Comparison of ENCODE assay signal across 8 cellular contexts in the genomic region with DNA sequence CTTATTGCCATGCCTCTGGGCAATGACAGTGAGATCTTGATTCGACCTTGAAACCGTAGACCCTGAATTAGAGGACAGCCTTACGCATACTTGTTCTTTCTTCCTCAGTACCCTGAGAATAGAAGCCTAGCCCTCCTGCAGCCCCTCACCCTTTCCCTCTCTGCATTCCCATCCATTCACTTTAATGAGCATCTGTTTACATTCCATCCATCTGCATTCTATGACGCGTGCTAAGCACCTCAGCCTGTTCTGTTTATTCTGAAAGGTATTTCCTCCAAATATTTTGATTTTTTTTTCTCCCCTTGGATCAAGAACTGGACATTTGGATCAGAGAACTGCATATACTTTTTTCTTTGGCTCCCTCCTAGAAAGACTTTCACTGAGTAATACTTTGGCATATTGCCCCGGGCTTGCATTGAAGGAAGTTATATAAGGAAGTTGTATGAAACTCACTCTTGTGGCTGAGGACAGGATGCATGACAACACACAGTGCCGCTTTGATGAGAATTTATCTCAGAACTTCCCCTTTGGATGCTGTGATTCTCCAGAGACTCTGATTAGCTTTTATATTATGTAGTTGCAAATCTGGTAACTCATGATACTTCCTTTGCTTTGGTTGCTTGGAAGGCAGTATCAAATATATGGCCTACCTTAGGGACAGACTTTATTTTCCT. TPM values are rescaled to one million over a fixed set of nuclear protein-coding genes. Genes with fewer than 3 reads are reported as not detected.
A peak's percentile ranks its signal among the peaks of the same experiment; 100 is the strongest.
DNase-seq lines count a peak whose midpoint lies in the region; ATAC-seq lines count a peak whose summit lies in the region.

No MANE protein-coding gene starts in this region.

- DNase-seq in ELF-1 (ENCODE audit: low read depth, low spot score) (peak; percentile 19), MG63 (peak; percentile 86), astrocyte of the hippocampus (ENCODE audit: low read depth, low spot score) (peak; percentile 75), GM19238 (ENCODE audit: insufficient read length, low spot score) (no peak)
- DNase-seq in T-helper 2 cell treated with Interferon-gamma antibody and Interleukin-4, amounts not matched to agents 5 μg/mL and 100 μg/mL, for 36 hours (ENCODE audit: low spot score): no peak

- no peak overlapping the region for H3K27ac ChIP-seq in iPS-20b (ENCODE audit: low read length)
- peak overlapping the region; percentile 65 for H3K27ac ChIP-seq in temporal lobe (ENCODE audit: low read depth, low read length)

- H3K9me3 ChIP-seq in MG63 (no peaks in the 10 kb centered on the region), iPS-20b (ENCODE audit: insufficient read depth, low read depth, low read length) (no peaks in the 10 kb centered on the region)

- no peak overlapping the region for H3K27ac Mint-ChIP-seq in T-helper 2 cell treated with Interferon-gamma antibody and Interleukin-4, amounts not matched to agents 5 μg/mL and 100 μg/mL, for 36 hours

- no peak overlapping the region for H3K4me3 ChIP-seq in MG63
- peak overlapping the region; percentile 76; the same call in 1 of the 2 replicates for H3K4me3 ChIP-seq in iPS-20b (ENCODE audit: low read length)

- no peaks in the 10 kb centered on the region for H3K36me3 Mint-ChIP-seq in T-helper 2 cell treated with Interferon-gamma antibody and Interleukin-4, amounts not matched to agents 5 μg/mL and 100 μg/mL, for 36 hours (ENCODE audit: low read depth)

- H3K36me3 ChIP-seq in MG63 (peaks cover 17% of the 10 kb centered on the region), iPS-20b (ENCODE audit: insufficient read depth, low read depth, low read length) (no peaks in the 10 kb centered on the region)

- H3K27me3 ChIP-seq in MG63 (no peaks in the 10 kb centered on the region), iPS-20b (ENCODE audit: insufficient read depth, low read length) (peaks cover 26% of the 10 kb centered on the region)

- H3K9ac ChIP-seq in iPS-20b (ENCODE audit: low read depth, low read length): peak overlapping the region; percentile 47; the same call in 1 of the 2 replicates

- ATAC-seq in GM21367 (IDR thresholded peaks at IDR 0.05; ENCODE audit: unreplicated experiment): no peak

- peaks cover 14% of the 10 kb centered on the region for H3K4me1 Mint-ChIP-seq in T-helper 2 cell treated with Interferon-gamma antibody and Interleukin-4, amounts not matched to agents 5 μg/mL and 100 μg/mL, for 36 hours (ENCODE audit: low read depth)

- H3K27me3 Mint-ChIP-seq in T-helper 2 cell treated with Interferon-gamma antibody and Interleukin-4, amounts not matched to agents 5 μg/mL and 100 μg/mL, for 36 hours (ENCODE audit: low read depth): no peaks in the 10 kb centered on the region

- H3K9me3 Mint-ChIP-seq in T-helper 2 cell treated with Interferon-gamma antibody and Interleukin-4, amounts not matched to agents 5 μg/mL and 100 μg/mL, for 36 hours: no peaks in the 10 kb centered on the region

- peaks cover 18% of the 10 kb centered on the region for H3K4me1 ChIP-seq in iPS-20b (ENCODE audit: insufficient read depth, low read length)

- no peak overlapping the region for H3K4me3 Mint-ChIP-seq in T-helper 2 cell treated with Interferon-gamma antibody and Interleukin-4, amounts not matched to agents 5 μg/mL and 100 μg/mL, for 36 hours

RNA-seq across cellular contexts. Expression of gene TMEM8B, which starts 15.7 kb away (rescaled TPM):
- total RNA-seq in MG63 (2014; rRNA removed; shearing (Covaris generic); ENCODE audit: low replicate concordance): 2.7 and 3.6 TPM in 2 replicates
- 8.4 TPM for total RNA-seq in temporal lobe

RNA-seq across cellular contexts. Expression of gene FAM221B, which starts 16.2 kb away (rescaled TPM):
- total RNA-seq in MG63 (2014; rRNA removed; shearing (Covaris generic); ENCODE audit: low replicate concordance): not detected in 2 replicates
- not detected for total RNA-seq in temporal lobe

RNA-seq across cellular contexts. Expression of gene OR13J1, which starts 25.4 kb away (rescaled TPM):
- not detected in 2 replicates for total RNA-seq in MG63 (2014; rRNA removed; shearing (Covaris generic); ENCODE audit: low replicate concordance)
- total RNA-seq in temporal lobe: not detected

RNA-seq across cellular contexts. Expression of gene HINT2, which starts 29.9 kb away (rescaled TPM):
- total RNA-seq in MG63 (2014; rRNA removed; shearing (Covaris generic); ENCODE audit: low replicate concordance): 67.7 and 120 TPM in 2 replicates
- 11.1 TPM for total RNA-seq in temporal lobe

RNA-seq across cellular contexts. Expression of gene SPAG8, which starts 32.7 kb away (rescaled TPM):
- 2.4 TPM in 1 of 2 replicates, not detected in the other for total RNA-seq in MG63 (2014; rRNA removed; shearing (Covaris generic); ENCODE audit: low replicate concordance)
- total RNA-seq in temporal lobe: 2.0 TPM

Comparison
In these comparisons a context has a peak if more than half of its experiments do, and no peak if none do; other contexts are left out.
1. DNase-seq: peak in ELF-1 (single experiment), MG63 (single experiment) and astrocyte of the hippocampus (single experiment); none in GM19238 (single experiment) and T-helper 2 cell treated with Interferon-gamma antibody and Interleukin-4, amounts not matched to agents 5 μg/mL and 100 μg/mL, for 36 hours (single experiment).